Comparison of ENCODE assay signal across 1 cellular context in the genomic region with DNA sequence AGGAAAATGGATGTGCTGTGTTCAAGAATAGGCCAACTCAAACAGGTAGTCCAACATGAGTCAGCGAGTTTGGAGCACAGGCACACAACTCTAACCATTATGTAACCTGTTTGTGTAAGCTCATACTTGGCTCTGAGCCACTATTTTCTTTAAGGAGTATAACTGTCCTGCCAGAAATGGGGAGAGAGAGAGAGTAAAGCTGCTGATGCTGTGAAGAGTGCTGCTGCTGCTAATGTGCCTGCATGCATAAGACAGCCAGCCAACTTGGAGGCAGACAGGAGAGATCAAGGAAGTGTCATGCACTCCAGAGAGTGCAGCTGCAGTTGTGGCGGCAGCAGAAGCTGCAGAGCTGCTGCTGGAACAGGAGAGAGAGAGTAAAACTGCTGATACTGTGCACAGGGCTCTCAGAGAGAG.
TF ChIP-seq lines count a peak whose summit lies in the region.

No MANE protein-coding gene starts in this region.

TF ChIP-seq in H1, 55 proteins besides CTCF, POLR2A, EP300 and RAD21:
- TF ChIP-seq RXRA (IDR thresholded peaks at IDR 0.05; ENCODE audit: insufficient read depth, low read depth, low read length) = no peak
- TF ChIP-seq CTBP2 (IDR thresholded peaks at IDR 0.05; ENCODE audit: borderline replicate concordance, insufficient read depth, insufficient read length, low read length) = no peak
- no peak for TF ChIP-seq SIN3A (conservative IDR thresholded peaks at IDR 0.05 in 1 of 2, IDR thresholded peaks at IDR 0.05 in 1 of 2; ENCODE audit: low read depth in 1 of 2, low read length in 2 of 2)
- no peak for TF ChIP-seq SUZ12 (IDR thresholded peaks at IDR 0.05; ENCODE audit: low read length)
- 0 out of 2 replicates have a peak, but pooled peaks have one; percentile 5 for TF ChIP-seq BACH1 (IDR thresholded peaks at IDR 0.05; ENCODE audit: low read length)
- no peak for TF ChIP-seq RFX5 (IDR thresholded peaks at IDR 0.05; ENCODE audit: borderline replicate concordance, low read depth, low read length)
